In genomic region chr13:112752711-112753541, GRCh38 we compare ENCODE assay signal across 10 cellular contexts.
A peak's percentile ranks its signal among the peaks of the same experiment; 100 is the strongest.
DNase-seq lines count a peak whose midpoint lies in the region; ATAC-seq and TF ChIP-seq lines count a peak whose summit lies in the region.
"Had no signal": no experiment of that assay in that cellular context is flagged by ENCODE, and none has a peak within 500 bp of the region (broad histone marks: within the 10 kb centered on the region; RNA-seq: fewer than 3 reads in every experiment).

No MANE protein-coding gene starts in this region.

- H3K27me3 ChIP-seq in dorsolateral prefrontal cortex = no peaks in the 10 kb centered on the region
- H3K27me3 ChIP-seq: thyroid gland had no signal

- peak overlapping the region; percentile 3 to 100 (median 83) for H3K27ac ChIP-seq in dorsolateral prefrontal cortex
- H3K27ac ChIP-seq in coronary artery = no peak overlapping the region
- H3K27ac ChIP-seq: thyroid gland had no signal

- no peak overlapping the region for H3K4me3 Mint-ChIP-seq in chondrocyte (ENCODE audit: unreplicated experiment)

- H3K27me3 Mint-ChIP-seq in chondrocyte (ENCODE audit: low read depth) = peaks cover 3% of the 10 kb centered on the region

- no peaks in the 10 kb centered on the region for H3K36me3 Mint-ChIP-seq in chondrocyte (ENCODE audit: low read depth)

- TF ChIP-seq CTCF in dorsolateral prefrontal cortex (IDR thresholded peaks at IDR 0.05 in 54 of 56, conservative IDR thresholded peaks at IDR 0.05 in 2 of 56; ENCODE audit: low read depth in 1 of 56, partially characterized antibody in 56 of 56) (peak in 1 of 56 donors; percentile 9), coronary artery (IDR thresholded peaks at IDR 0.05) (no peak), chondrocyte (IDR thresholded peaks at IDR 0.05) (no peak)

- DNase-seq in Jurkat, Clone E6-1 (ENCODE audit: low read depth, low spot score) = peak; percentile 72
- DNase-seq in activated CD4-positive, alpha-beta T cell treated with anti-CD3 and anti-CD28 coated beads, Interleukin-2, amount 50 U/mL, for 48 hours = peak; percentile 22 to 29
- DNase-seq in dorsolateral prefrontal cortex (peak in 9 of 10 donors; percentile 52 to 88 (median 78)), sciatic nerve (ENCODE audit: low spot score) (no peak), coronary artery (ENCODE audit: low spot score) (no peak), NCI-H1436 (lab: John Stamatoyannopoulos, UW) (no peak), chondrocyte (ENCODE audit: low spot score) (no peak)
- DNase-seq: NCI-H1930, thyroid gland had no signal

- no peaks in the 10 kb centered on the region for H3K9me3 Mint-ChIP-seq in chondrocyte (ENCODE audit: low read depth)

- H3K4me1 Mint-ChIP-seq in chondrocyte (ENCODE audit: low read depth) = peaks cover 9% of the 10 kb centered on the region

- peak; percentile 67 for ATAC-seq in sciatic nerve
- no peak for ATAC-seq in GM21825 (IDR thresholded peaks at IDR 0.05; ENCODE audit: unreplicated experiment)

- H3K4me3 ChIP-seq in Jurkat, Clone E6-1 (ENCODE audit: low read length) = no peak overlapping the region
- H3K4me3 ChIP-seq in dorsolateral prefrontal cortex (peak overlapping the region in 8 of 59 donors; percentile 3 to 40 (median 9)), coronary artery (no peak overlapping the region)
- H3K4me3 ChIP-seq: thyroid gland had no signal

- H3K27ac Mint-ChIP-seq in chondrocyte (ENCODE audit: unreplicated experiment) = no peak overlapping the region

- intact Hi-C loops in dorsolateral prefrontal cortex (cut with DNase I) (no loop called here), sciatic nerve (cut with DNase I) (no loop called here)

Comparison
In these comparisons a context has a peak if more than half of its experiments do, and no peak if none do; other contexts are left out.
1. DNase-seq: peak in Jurkat, Clone E6-1 (single experiment), activated CD4-positive, alpha-beta T cell treated with anti-CD3 and anti-CD28 coated beads, Interleukin-2, amount 50 U/mL, for 48 hours (2 of 2) and dorsolateral prefrontal cortex (9 of 10); none in sciatic nerve (single experiment), coronary artery (single experiment), NCI-H1436 (single experiment) and chondrocyte (single experiment).
2. H3K27ac ChIP-seq: peak in dorsolateral prefrontal cortex (59 of 59); none in coronary artery (0 of 2).